19 cellular contexts compared by ENCODE assay signal in genomic region chr7:157575777-157576176, GRCh38.
A peak's percentile ranks its signal among the peaks of the same experiment; 100 is the strongest.
DNase-seq lines count a peak whose midpoint lies in the region; ATAC-seq and TF ChIP-seq lines count a peak whose summit lies in the region.
"Had no signal": no experiment of that assay in that cellular context is flagged by ENCODE, and none has a peak within 500 bp of the region (broad histone marks: within the 10 kb centered on the region; RNA-seq: fewer than 3 reads in every experiment).

No MANE protein-coding gene starts in this region.

- TF ChIP-seq CTCF in mesothelial cell of epicardium (IDR thresholded peaks at IDR 0.05; ENCODE audit: unreplicated experiment): no peak

- no peak overlapping the region for H3K27ac ChIP-seq in duodenal mucosa (ENCODE audit: low read depth, low read length)
- H3K27ac ChIP-seq: dorsolateral prefrontal cortex had no signal

- ATAC-seq in HG02759 (IDR thresholded peaks at IDR 0.05; ENCODE audit: unreplicated experiment): no peak
- ATAC-seq: left ventricle myocardium superior, Panc1 had no signal

- H3K36me3 Mint-ChIP-seq in activated naive CD4-positive, alpha-beta T cell treated with anti-CD3 and anti-CD28 coated beads, Interleukin-2, amount 50 U/mL, for 24 hours: no peaks in the 10 kb centered on the region
- no peaks in the 10 kb centered on the region for H3K36me3 Mint-ChIP-seq in activated CD4-positive, alpha-beta memory T cell treated with anti-CD3 and anti-CD28 coated beads for 36 hours
- H3K36me3 Mint-ChIP-seq in mesothelial cell of epicardium: no peaks in the 10 kb centered on the region

- no peaks in the 10 kb centered on the region for H3K27me3 ChIP-seq in duodenal mucosa (ENCODE audit: control insufficient read depth in 1 of 2, insufficient read depth in 2 of 2, low read length in 2 of 2)
- H3K27me3 ChIP-seq: dorsolateral prefrontal cortex had no signal

- DNase-seq in activated naive CD4-positive, alpha-beta T cell treated with anti-CD3 and anti-CD28 coated beads, Interleukin-2, amount 50 U/mL, for 16 hours: no peak
- no peak for DNase-seq in activated CD4-positive, alpha-beta memory T cell treated with anti-CD3 and anti-CD28 coated beads for 36 hours
- DNase-seq in cerebellar nuclear complex (lab: John Stamatoyannopoulos, UW) (no peak), mesothelial cell of epicardium (ENCODE audit: low spot score in 2 of 2, unreplicated experiment in 2 of 2) (no peak)
- DNase-seq: amniotic stem cell, foreskin fibroblast, H9, left ventricle myocardium superior, midbrain, NCI-H1436, NCI-H2107, SIG-M5 had no signal

- no peaks in the 10 kb centered on the region for H3K9me3 Mint-ChIP-seq in activated naive CD4-positive, alpha-beta T cell treated with anti-CD3 and anti-CD28 coated beads, Interleukin-2, amount 50 U/mL, for 24 hours
- H3K9me3 Mint-ChIP-seq in activated CD4-positive, alpha-beta memory T cell treated with anti-CD3 and anti-CD28 coated beads for 36 hours: no peaks in the 10 kb centered on the region
- no peaks in the 10 kb centered on the region for H3K9me3 Mint-ChIP-seq in mesothelial cell of epicardium
- H3K9me3 Mint-ChIP-seq: H9, neural crest cell had no signal

- peak overlapping the region; percentile 75 for H3K4me3 Mint-ChIP-seq in activated naive CD4-positive, alpha-beta T cell treated with anti-CD3 and anti-CD28 coated beads, Interleukin-2, amount 50 U/mL, for 24 hours
- H3K4me3 Mint-ChIP-seq in activated CD4-positive, alpha-beta memory T cell treated with anti-CD3 and anti-CD28 coated beads for 36 hours: peak overlapping the region; percentile 74
- no peak overlapping the region for H3K4me3 Mint-ChIP-seq in mesothelial cell of epicardium
- H3K4me3 Mint-ChIP-seq: H9, neural crest cell had no signal

- peaks cover 18% of the 10 kb centered on the region for H3K4me1 Mint-ChIP-seq in activated naive CD4-positive, alpha-beta T cell treated with anti-CD3 and anti-CD28 coated beads, Interleukin-2, amount 50 U/mL, for 24 hours
- peaks cover 26% of the 10 kb centered on the region for H3K4me1 Mint-ChIP-seq in activated CD4-positive, alpha-beta memory T cell treated with anti-CD3 and anti-CD28 coated beads for 36 hours (ENCODE audit: low read depth)
- H3K4me1 Mint-ChIP-seq in mesothelial cell of epicardium: no peaks in the 10 kb centered on the region
- H3K4me1 Mint-ChIP-seq: H9 had no signal

- no peaks in the 10 kb centered on the region for H3K36me3 ChIP-seq in duodenal mucosa (ENCODE audit: control insufficient read depth in 1 of 2, insufficient read depth in 2 of 2, low read length in 2 of 2)

- no peaks in the 10 kb centered on the region for H3K27me3 Mint-ChIP-seq in activated naive CD4-positive, alpha-beta T cell treated with anti-CD3 and anti-CD28 coated beads, Interleukin-2, amount 50 U/mL, for 24 hours
- no peaks in the 10 kb centered on the region for H3K27me3 Mint-ChIP-seq in activated CD4-positive, alpha-beta memory T cell treated with anti-CD3 and anti-CD28 coated beads for 36 hours
- H3K27me3 Mint-ChIP-seq in mesothelial cell of epicardium (ENCODE audit: low read depth): peaks cover 66% of the 10 kb centered on the region

- H3K4me3 ChIP-seq in duodenal mucosa (ENCODE audit: low read depth in 1 of 2, low read length in 2 of 2): peak overlapping the region; percentile 51 to 55

- no peak overlapping the region for H3K27ac Mint-ChIP-seq in activated naive CD4-positive, alpha-beta T cell treated with anti-CD3 and anti-CD28 coated beads, Interleukin-2, amount 50 U/mL, for 24 hours
- no peak overlapping the region for H3K27ac Mint-ChIP-seq in activated CD4-positive, alpha-beta memory T cell treated with anti-CD3 and anti-CD28 coated beads for 36 hours
- H3K27ac Mint-ChIP-seq in mesothelial cell of epicardium: no peak overlapping the region
- H3K27ac Mint-ChIP-seq: H9, progenitor cell of endocrine pancreas had no signal

- intact Hi-C loops in activated CD4-positive, alpha-beta memory T cell treated with anti-CD3 and anti-CD28 coated beads for 36 hours (cut with micrococcal nuclease): no loop called here

- H3K4me1 ChIP-seq in duodenal mucosa (ENCODE audit: control insufficient read depth in 1 of 2, insufficient read depth in 2 of 2, low read length in 2 of 2): no peaks in the 10 kb centered on the region

- no peaks in the 10 kb centered on the region for H3K9me3 ChIP-seq in duodenal mucosa (ENCODE audit: control insufficient read depth in 1 of 2, low read length in 2 of 2)

- H3K9ac ChIP-seq in duodenal mucosa (ENCODE audit: low read depth in 1 of 2, low read length in 2 of 2): no peak overlapping the region

- POLR2A ChIA-PET in activated CD4-positive, alpha-beta memory T cell treated with anti-CD3 and anti-CD28 coated beads for 36 hours (lab: Charles Lee): no interaction called here

- CTCF ChIA-PET in activated CD4-positive, alpha-beta memory T cell treated with anti-CD3 and anti-CD28 coated beads for 36 hours (lab: Charles Lee): no interaction called here
